ENCODE assay signal across 8 cellular contexts in genomic region chr9:110255064-110255416, GRCh38. TPM values are rescaled to one million over a fixed set of nuclear protein-coding genes. Genes with fewer than 3 reads are reported as not detected.
A peak's percentile ranks its signal among the peaks of the same experiment; 100 is the strongest.
DNase-seq lines count a peak whose midpoint lies in the region; ATAC-seq, FAIRE-seq and TF ChIP-seq lines count a peak whose summit lies in the region.

No MANE protein-coding gene starts in this region.

- TF ChIP-seq CTCF in CD8-positive, alpha-beta T cell (IDR thresholded peaks at IDR 0.05), result no peak
- no peak for TF ChIP-seq CTCF in H1 (IDR thresholded peaks at IDR 0.05; ENCODE audit: control extremely low read depth in 1 of 3, insufficient read depth in 1 of 3, low read depth in 1 of 3, low read length in 3 of 3)

- TF ChIP-seq POLR2A in H1 (IDR thresholded peaks at IDR 0.05; ENCODE audit: control extremely low read depth in 1 of 2, low read depth in 2 of 2, low read length in 2 of 2), result no peak

- H2BK15ac ChIP-seq in H1 (ENCODE audit: low read length), result no peak overlapping the region; the same call in 1 of the 2 replicates

- no peak overlapping the region for H4K91ac ChIP-seq in H1 (replicated peaks; ENCODE audit: insufficient read length, low read length)

- no peak overlapping the region for H2BK120ac ChIP-seq in H1 (replicated peaks; ENCODE audit: low read depth, low read length)

- H3K4me3 ChIP-seq in CD8-positive, alpha-beta T cell (ENCODE audit: low read depth, low read length), result peak overlapping the region; percentile 88
- H3K4me3 ChIP-seq in H1 (ENCODE audit: extremely low read depth in 1 of 4, insufficient read depth in 2 of 4, low read depth in 3 of 4, low read length in 4 of 4), result peak overlapping the region; percentile 82 to 94 (median 92)
- H3K4me3 ChIP-seq in neuron (ENCODE audit: low read length), result peak overlapping the region; percentile 89

- no peak for ATAC-seq in CD8-positive, alpha-beta T cell
- ATAC-seq in left lobe of liver, result no peak

- H4K8ac ChIP-seq in H1 (ENCODE audit: extremely low read depth, insufficient read depth, low read length), result no peak overlapping the region

- no peaks in the 10 kb centered on the region for H3K9me3 ChIP-seq in CD8-positive, alpha-beta T cell (ENCODE audit: low read length)
- H3K9me3 ChIP-seq in H1 (ENCODE audit: insufficient read depth in 2 of 2, low read depth in 1 of 2, low read length in 1 of 2) (no peaks in the 10 kb centered on the region), neuron (ENCODE audit: low read length) (no peaks in the 10 kb centered on the region)

- no peak overlapping the region for H3K18ac ChIP-seq in H1 (ENCODE audit: extremely low read depth, low read length)

- CTCF ChIA-PET in CD8-positive, alpha-beta T cell (lab: Charles Lee), result no interaction called here
- CTCF ChIA-PET in H1 (lab: Charles Lee; ENCODE audit: partially characterized antibody), result no interaction called here

- peaks cover 5% of the 10 kb centered on the region; the same call in 1 of the 2 replicates for H3K79me1 ChIP-seq in H1 (ENCODE audit: low read depth, low read length)

- peak overlapping the region; percentile 68 for H3K27ac ChIP-seq in CD8-positive, alpha-beta T cell (ENCODE audit: low read depth, low read length)
- no peak overlapping the region for H3K27ac ChIP-seq in H1 (ENCODE audit: low read depth, low read length)

- TF ChIP-seq RAD21 in H1 (IDR thresholded peaks at IDR 0.05 in 1 of 2, conservative IDR thresholded peaks at IDR 0.05 in 1 of 2; ENCODE audit: low read depth in 2 of 2, low read length in 2 of 2), result no peak

- no peak overlapping the region for H2AK5ac ChIP-seq in H1 (ENCODE audit: low read depth, low read length)

- H3K56ac ChIP-seq in H1 (replicated peaks; ENCODE audit: insufficient read length, low read depth, low read length), result no peak overlapping the region

- H3K27me3 ChIP-seq in CD8-positive, alpha-beta T cell (ENCODE audit: insufficient read depth, low read length), result no peaks in the 10 kb centered on the region
- H3K27me3 ChIP-seq in H1 (replicated peaks in 1 of 4; ENCODE audit: control insufficient read depth in 3 of 4, extremely low read depth in 1 of 4, insufficient read depth in 3 of 4, low read length in 3 of 4) (no peaks in the 10 kb centered on the region; a peak in 1 of 7 replicates), neuron (ENCODE audit: insufficient read depth, low read length) (no peaks in the 10 kb centered on the region)

- peak overlapping the region; percentile 96 for H3K4me3 Mint-ChIP-seq in CD8-positive, alpha-beta T cell

- no peak for DNase-seq in CD8-positive, alpha-beta T cell
- DNase-seq in NCI-H748 treated with DMSO at 0.1 percent for 48 hours (lab: John Stamatoyannopoulos, UW) (peak; percentile 43), H1 (ENCODE audit: low read depth in 1 of 2, low spot score in 2 of 2) (no peak), mucosa of gallbladder (ENCODE audit: low spot score) (no peak), left lobe of liver (ENCODE audit: low spot score) (no peak), DMS79 (lab: John Stamatoyannopoulos, UW) (no peak)
- DNase-seq in activated CD8-positive, alpha-beta memory T cell treated with anti-CD3 and anti-CD28 coated beads, Interleukin-2, amount 50 U/mL, for 48 hours, result no peak

- H4K5ac ChIP-seq in H1 (ENCODE audit: insufficient read length, low read depth, low read length), result no peak overlapping the region

- peaks cover 7% of the 10 kb centered on the region for H3K36me3 Mint-ChIP-seq in CD8-positive, alpha-beta T cell

- peaks cover 29 to 60% of the 10 kb centered on the region in 2 experiments for H3K79me2 ChIP-seq in H1 (ENCODE audit: control insufficient read depth in 1 of 2, insufficient read depth in 2 of 2, low read length in 2 of 2)

- peak overlapping the region; percentile 17 for H3K4ac ChIP-seq in H1 (replicated peaks; ENCODE audit: insufficient read length, low read depth, low read length)

- no peaks in the 10 kb centered on the region for H3K36me3 ChIP-seq in CD8-positive, alpha-beta T cell (ENCODE audit: insufficient read depth, low read length)
- peaks cover 0 to 8% (median 5%) of the 10 kb centered on the region in 4 experiments; a peak in 5 of 8 replicates for H3K36me3 ChIP-seq in H1 (ENCODE audit: control insufficient read depth in 2 of 4, insufficient read depth in 4 of 4, low read length in 3 of 4)
- H3K36me3 ChIP-seq in neuron (ENCODE audit: insufficient read depth, low read length), result peaks cover 7% of the 10 kb centered on the region

- H3K23ac ChIP-seq in H1 (ENCODE audit: insufficient read length), result no peak overlapping the region

- H2BK12ac ChIP-seq in H1 (ENCODE audit: low read depth, low read length), result no peak overlapping the region

- intact Hi-C loops in CD8-positive, alpha-beta T cell (cut with DNase I, micrococcal nuclease), result loop anchor here (5.0 to 10.0 kb wide), 3 partner anchors 1133 to 1642 kb away; partner anchors contain the start of genes CTNNAL1 (in 1 of the 2) and UGCG (in 1 of the 2)

- H3K9ac ChIP-seq in H1 (replicated peaks in 1 of 4; ENCODE audit: extremely low read depth in 1 of 4, low read depth in 3 of 4, low read length in 3 of 4), result peak overlapping the region in 3 of 4 experiments; percentile 73 to 79 (median 77); a peak in 6 of 7 replicates

- no peak overlapping the region for H3K14ac ChIP-seq in H1 (ENCODE audit: insufficient read length)

- H3K27me3 Mint-ChIP-seq in CD8-positive, alpha-beta T cell (ENCODE audit: low read depth), result no peaks in the 10 kb centered on the region

- TF ChIP-seq EP300 in H1 (IDR thresholded peaks at IDR 0.05; ENCODE audit: borderline replicate concordance in 1 of 2, low read depth in 2 of 2, low read length in 2 of 2), result no peak

- no peak overlapping the region for H2BK5ac ChIP-seq in H1 (ENCODE audit: low read depth, low read length)

- H4K20me1 ChIP-seq in H1 (replicated peaks in 1 of 2; ENCODE audit: control insufficient read depth in 1 of 2, insufficient read depth in 2 of 2, low read length in 2 of 2), result peaks cover 7 to 14% of the 10 kb centered on the region in 2 experiments

- POLR2A ChIA-PET in CD8-positive, alpha-beta T cell (lab: Charles Lee), result no interaction called here
- POLR2A ChIA-PET in H1 (lab: Charles Lee; ENCODE audit: partially characterized antibody), result no interaction called here

- no peaks in the 10 kb centered on the region for H3K9me3 Mint-ChIP-seq in CD8-positive, alpha-beta T cell

- no peak overlapping the region for H2AFZ ChIP-seq in H1 (ENCODE audit: low read length)
- H2AFZ ChIP-seq in neuron (ENCODE audit: low read depth, low read length), result peak overlapping the region; percentile 93

- 7% methylated on average over 12 of the region's 16 CpGs; no CpG with 5 or more reads in 1 of the 2 experiments for WGBS in H1 (ENCODE audit: extremely low coverage in 1 of 2, insufficient coverage in 1 of 2, insufficient read length in 1 of 2, insufficient replicate concordance in 2 of 2, low coverage in 1 of 2, low lambda C conversion rate in 2 of 2, missing lambda C conversion rate in 1 of 2), 2 experiments

- peak overlapping the region; percentile 93 to 96 for H3K4me2 ChIP-seq in H1 (ENCODE audit: insufficient read depth in 1 of 2, low read depth in 2 of 2, low read length in 2 of 2)

- peak overlapping the region; percentile 76 for H3K27ac Mint-ChIP-seq in CD8-positive, alpha-beta T cell

- H2BK20ac ChIP-seq in H1 (ENCODE audit: low read length), result no peak overlapping the region

- FAIRE-seq in H1 (lab: Jason Lieb, UNC), result no peak

- H3K4me1 Mint-ChIP-seq in CD8-positive, alpha-beta T cell (ENCODE audit: low read depth), result peaks cover 36% of the 10 kb centered on the region

- H3K23me2 ChIP-seq in H1 (ENCODE audit: low read depth, low read length), result peaks cover 11% of the 10 kb centered on the region

- peaks cover 4% of the 10 kb centered on the region for H3K4me1 ChIP-seq in CD8-positive, alpha-beta T cell (ENCODE audit: insufficient read depth, low read length)
- peaks cover 8 to 18% (median 10%) of the 10 kb centered on the region in 4 experiments for H3K4me1 ChIP-seq in H1 (replicated peaks in 1 of 4; ENCODE audit: control insufficient read depth in 3 of 4, insufficient read depth in 4 of 4, low read length in 3 of 4)
- peaks cover 21% of the 10 kb centered on the region for H3K4me1 ChIP-seq in neuron (ENCODE audit: insufficient read depth, low read length)

TF ChIP-seq in H1, 55 proteins besides CTCF, POLR2A, EP300 and RAD21 (continues in another document):
- TF ChIP-seq YY1 (IDR thresholded peaks at IDR 0.05; ENCODE audit: low read depth, low read length) (no peak), SIX5 (IDR thresholded peaks at IDR 0.05; ENCODE audit: low read depth, low read length) (no peak), BCL11A (IDR thresholded peaks at IDR 0.05; ENCODE audit: low read depth in 2 of 2, low read length in 2 of 2) (no peak), BACH1 (IDR thresholded peaks at IDR 0.05; ENCODE audit: low read length) (no peak), CBX5 (IDR thresholded peaks at IDR 0.05; ENCODE audit: low read depth, low read length) (no peak), HDAC2 (IDR thresholded peaks at IDR 0.05; ENCODE audit: borderline replicate concordance in 1 of 2, low read depth in 2 of 2, low read length in 2 of 2) (no peak), SP4 (IDR thresholded peaks at IDR 0.05; ENCODE audit: low read length) (no peak)

RNA-seq across cellular contexts. Expression of gene TXN, which starts 1.3 kb away (rescaled TPM):
- 10 to 100 TPM; 16.0 to 18.0 TPM for total RNA-seq in CD8-positive, alpha-beta T cell
- total RNA-seq in H1 (2021; fragmentation: NEBNext Ultra II Directional; extraction: Animal tissue kit (Norgen Biotek cat#: 25700)), result 295 and 297 TPM in 2 replicates
- polyA plus RNA-seq in H1 (2011; rRNA removed), result 226 and 419 TPM in 2 replicates
- polyA plus RNA-seq in H1 (2011; cell fraction: cytosol; rRNA removed), result 341 TPM
- 70.3 TPM for polyA plus RNA-seq in H1 (2011; cell fraction: nucleus; rRNA removed)
- 261 to 393 TPM (median 291 TPM) in 4 replicates for polyA plus RNA-seq in H1 (2012, experiment 1 of 2)
- polyA plus RNA-seq in H1 (2012, experiment 2 of 2), result 311 TPM
- 681 TPM for polyA plus RNA-seq in H1 (2013, experiment 1 of 2)
- 699 TPM for polyA plus RNA-seq in H1 (2013, experiment 2 of 2)
- 61.3 and 75.1 TPM in 2 replicates for polyA minus RNA-seq in H1 (2011; rRNA and poly(A)+ RNA removed)
- 39.3 TPM for polyA minus RNA-seq in H1 (2011; cell fraction: cytosol; rRNA and poly(A)+ RNA removed)
- 49.0 TPM for polyA minus RNA-seq in H1 (2011; cell fraction: nucleus; rRNA and poly(A)+ RNA removed)
- total RNA-seq in mucosa of gallbladder (158 TPM), left lobe of liver (111 TPM)

RNA-seq across cellular contexts. Expression of gene C9orf152, which starts 47.1 kb away (rescaled TPM):
- not detected for total RNA-seq in CD8-positive, alpha-beta T cell
- total RNA-seq in H1 (2021; fragmentation: NEBNext Ultra II Directional; extraction: Animal tissue kit (Norgen Biotek cat#: 25700)), result not detected in 2 replicates
- polyA plus RNA-seq in H1 (2011; rRNA removed), result not detected in 2 replicates
- not detected for polyA plus RNA-seq in H1 (2011; cell fraction: cytosol; rRNA removed)
- polyA plus RNA-seq in H1 (2011; cell fraction: nucleus; rRNA removed), result not detected
- not detected in 4 replicates for polyA plus RNA-seq in H1 (2012, experiment 1 of 2)
- not detected for polyA plus RNA-seq in H1 (2012, experiment 2 of 2)
- polyA plus RNA-seq in H1 (2013, experiment 1 of 2), result not detected
- not detected for polyA plus RNA-seq in H1 (2013, experiment 2 of 2)
- not detected in 2 replicates for polyA minus RNA-seq in H1 (2011; rRNA and poly(A)+ RNA removed)
- polyA minus RNA-seq in H1 (2011; cell fraction: cytosol; rRNA and poly(A)+ RNA removed), result not detected
- polyA minus RNA-seq in H1 (2011; cell fraction: nucleus; rRNA and poly(A)+ RNA removed), result not detected
- total RNA-seq in mucosa of gallbladder (44.4 TPM), left lobe of liver (3.0 TPM)

Comparison
In these comparisons a context has a peak if more than half of its experiments do, and no peak if none do; other contexts are left out.
1. RNA of gene C9orf152, which starts 47.1 kb away (total RNA-seq): 44.4 TPM in mucosa of gallbladder (single experiment); 3.0 TPM in left lobe of liver (single experiment), not detected in CD8-positive, alpha-beta T cell and not detected in H1; every median in the first group is over 10 times any median in the second.
2. Peak in every context shown above with its lines, with median percentiles within 50 percentile points of each other: H3K4me3 ChIP-seq.